Comparison of ENCODE assay signal across 21 cellular contexts in the genomic region with DNA sequence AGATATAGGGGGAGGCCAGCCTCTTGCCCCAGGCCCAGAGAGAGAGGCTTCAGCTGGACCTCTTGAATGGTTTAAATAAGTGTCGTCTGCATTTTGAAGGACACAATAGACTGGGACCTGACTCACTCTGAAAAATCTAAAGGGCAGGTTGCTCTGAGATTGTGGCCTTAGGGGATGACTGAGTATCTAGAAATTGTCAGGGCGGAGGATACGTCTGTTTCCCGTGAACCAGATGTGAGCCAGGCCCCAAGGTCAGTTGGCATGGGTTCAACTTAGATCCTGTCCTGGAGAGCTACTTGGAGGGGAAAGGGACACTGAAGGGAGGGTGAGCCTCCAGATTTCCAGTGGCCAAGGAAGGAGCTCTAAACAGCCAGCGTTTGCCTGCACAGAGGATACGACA.
DNase-seq lines count a peak whose midpoint lies in the region; ATAC-seq and TF ChIP-seq lines count a peak whose summit lies in the region.
"Had no signal": no experiment of that assay in that cellular context is flagged by ENCODE, and none has a peak within 500 bp of the region (broad histone marks: within the 10 kb centered on the region; RNA-seq: fewer than 3 reads in every experiment).

No MANE protein-coding gene starts in this region.

- H3K4me3 Mint-ChIP-seq in immature natural killer cell (no peak overlapping the region), HFFc6 (no peak overlapping the region)
- H3K4me3 Mint-ChIP-seq: CD8-positive, alpha-beta T cell; stimulated activated memory B cell treated with anti-CD40 and anti-IgM and Interleukin-4, amounts not matched to agents 10 μg/mL and 1 μg/mL and 100 μg/mL, for 72 hours had no signal

- no peak for TF ChIP-seq POLR2A in vagina (IDR thresholded peaks at IDR 0.05)

- no peak overlapping the region for H3K27ac Mint-ChIP-seq in immature natural killer cell
- H3K27ac Mint-ChIP-seq in HFFc6: no peak overlapping the region
- H3K27ac Mint-ChIP-seq: CD8-positive, alpha-beta T cell; stimulated activated memory B cell treated with anti-CD40 and anti-IgM and Interleukin-4, amounts not matched to agents 10 μg/mL and 1 μg/mL and 100 μg/mL, for 72 hours had no signal

- H3K27ac ChIP-seq in vagina: no peak overlapping the region

- peak; percentile 9 for ATAC-seq in omental fat pad (ENCODE audit: low FRiP score)
- ATAC-seq: CD8-positive, alpha-beta T cell; stimulated activated memory B cell treated with anti-CD40 and anti-IgM and Interleukin-4, amounts not matched to agents 10 μg/mL and 1 μg/mL and 100 μg/mL, for 72 hours had no signal

- intact Hi-C loops in vagina (cut with DNase I): no loop called here

- DNase-seq in DMS79 (lab: John Stamatoyannopoulos, UW): peak; percentile 37
- DNase-seq in NCI-H69 (lab: John Stamatoyannopoulos, UW): peak; percentile 98
- peak; percentile 43 for DNase-seq in epithelial cell of esophagus (ENCODE audit: low read depth)
- no peak for DNase-seq in omental fat pad (ENCODE audit: low spot score)
- DNase-seq in vagina (ENCODE audit: extremely low spot score in 2 of 2): no peak
- DNase-seq in immature natural killer cell: no peak
- no peak for DNase-seq in HFFc6
- DNase-seq in NCI-H128 (lab: John Stamatoyannopoulos, UW; ENCODE audit: unreplicated experiment): no peak
- DNase-seq: activated CD4-positive, alpha-beta T cell treated with anti-CD3 and anti-CD28 coated beads, Interleukin-2, amount 50 U/mL, for 4 hours; activated T-cell treated with anti-CD3 and anti-CD28 coated beads for 4 hours; CD8-positive, alpha-beta T cell; cerebellar nuclear complex; GOT3; hypothalamus; kidney glomerular epithelial cell; NCI-H1105; NCI-H2107; NCI-H526; retina; SHP77 treated with DMSO at 0.1 percent for 48 hours had no signal

- H3K36me3 ChIP-seq in vagina: no peaks in the 10 kb centered on the region

- no peak for TF ChIP-seq CTCF in epithelial cell of esophagus (IDR thresholded peaks at IDR 0.05; ENCODE audit: insufficient read depth, low read depth, low read length, missing control alignments)
- no peak for TF ChIP-seq CTCF in omental fat pad (IDR thresholded peaks at IDR 0.05)
- TF ChIP-seq CTCF in vagina (IDR thresholded peaks at IDR 0.05): no peak
- TF ChIP-seq CTCF in HFFc6 (IDR thresholded peaks at IDR 0.05): no peak

- H3K36me3 Mint-ChIP-seq in immature natural killer cell (peaks cover 0 to 11% (median 4%) of the 10 kb centered on the region in 3 donors), HFFc6 (ENCODE audit: low read depth) (no peaks in the 10 kb centered on the region)
- H3K36me3 Mint-ChIP-seq: stimulated activated memory B cell treated with anti-CD40 and anti-IgM and Interleukin-4, amounts not matched to agents 10 μg/mL and 1 μg/mL and 100 μg/mL, for 72 hours had no signal

- H3K27me3 ChIP-seq in vagina: no peaks in the 10 kb centered on the region

- H3K4me3 ChIP-seq in epithelial cell of esophagus (ENCODE audit: low read length) (no peak overlapping the region), vagina (no peak overlapping the region)

- no peaks in the 10 kb centered on the region for H3K9me3 ChIP-seq in vagina

- H3K4me1 Mint-ChIP-seq in immature natural killer cell (peaks cover 12 to 30% of the 10 kb centered on the region in 2 donors), HFFc6 (ENCODE audit: low read depth) (no peaks in the 10 kb centered on the region; the same call in 1 of the 2 replicates)
- H3K4me1 Mint-ChIP-seq: stimulated activated memory B cell treated with anti-CD40 and anti-IgM and Interleukin-4, amounts not matched to agents 10 μg/mL and 1 μg/mL and 100 μg/mL, for 72 hours had no signal

- H3K4me1 ChIP-seq in vagina: peaks cover 11% of the 10 kb centered on the region

- H3K27me3 Mint-ChIP-seq in immature natural killer cell (ENCODE audit: low read depth in 3 of 3) (peaks cover 0 to 7% (median 2%) of the 10 kb centered on the region in 3 donors), HFFc6 (ENCODE audit: insufficient read depth) (peaks cover 18% of the 10 kb centered on the region)

- H3K9me3 Mint-ChIP-seq in immature natural killer cell (peaks cover 0 to 1% (median 0%) of the 10 kb centered on the region in 6 donors), HFFc6 (no peaks in the 10 kb centered on the region)

Comparison
In these comparisons a context has a peak if more than half of its experiments do, and no peak if none do; other contexts are left out.
1. DNase-seq: peak in DMS79 (single experiment), NCI-H69 (single experiment) and epithelial cell of esophagus (single experiment); none in omental fat pad (single experiment), vagina (0 of 2), immature natural killer cell (0 of 3), HFFc6 (single experiment) and NCI-H128 (single experiment).